In genomic region chr6:158068893-158069799, GRCh38 we compare ENCODE assay signal across 8 cellular contexts.
DNase-seq lines count a peak whose midpoint lies in the region; ATAC-seq, FAIRE-seq and TF ChIP-seq lines count a peak whose summit lies in the region.

No MANE protein-coding gene starts in this region.

- no peak for TF ChIP-seq CTCF in PC-3 (conservative IDR thresholded peaks at IDR 0.05; ENCODE audit: low read depth, low read length)
- TF ChIP-seq CTCF in H1 (IDR thresholded peaks at IDR 0.05; ENCODE audit: control extremely low read depth in 1 of 3, insufficient read depth in 1 of 3, low read depth in 1 of 3, low read length in 3 of 3) = no peak
- no peak for TF ChIP-seq CTCF in parathyroid adenoma (IDR thresholded peaks at IDR 0.05)

- peak overlapping the region; percentile 81; the same call in 1 of the 2 replicates for H2BK15ac ChIP-seq in H1 (ENCODE audit: low read length)

- H3K23ac ChIP-seq in H1 (ENCODE audit: insufficient read length) = no peak overlapping the region

- H4K5ac ChIP-seq in H1 (ENCODE audit: insufficient read length, low read depth, low read length) = no peak overlapping the region

- H3K9ac ChIP-seq in PC-3 (ENCODE audit: low read length) (peak overlapping the region; percentile 83), H1 (replicated peaks in 1 of 4; ENCODE audit: extremely low read depth in 1 of 4, low read depth in 3 of 4, low read length in 3 of 4) (no peak overlapping the region), parathyroid adenoma (no peak overlapping the region)

- no peaks in the 10 kb centered on the region; the same call in 1 of the 2 replicates for H3K23me2 ChIP-seq in H1 (ENCODE audit: low read depth, low read length)

- no peaks in the 10 kb centered on the region for H3K9me2 ChIP-seq in PC-3 (replicated peaks; ENCODE audit: low read length)

- intact Hi-C loops in PC-3 (cut with micrococcal nuclease) = loop anchor here (1.0 to 5.0 kb wide), 4 partner anchors 12 to 87 kb away; no protein-coding TSS in a partner anchor

- H3K4me3 ChIP-seq in PC-3 (ENCODE audit: low read length) (peak overlapping the region; percentile 6; the same call in 1 of the 2 replicates), H1 (ENCODE audit: extremely low read depth in 1 of 4, insufficient read depth in 2 of 4, low read depth in 3 of 4, low read length in 4 of 4) (no peak overlapping the region), parathyroid adenoma (ENCODE audit: low read depth, low read length) (no peak overlapping the region)

- TSS peak; percentile 80 for BruUV-seq in PC-3 (replicated peaks; lab: Mats Ljungman, UMichigan)

- no peaks in the 10 kb centered on the region for H3K79me1 ChIP-seq in H1 (ENCODE audit: low read depth, low read length)

- H3F3A ChIP-seq in PC-3 (ENCODE audit: low read length, unreplicated experiment) = peaks cover 6% of the 10 kb centered on the region

- CTCF ChIA-PET in PC-3 (lab: Charles Lee) = interaction anchor here (1.0 to 1.2 kb wide), 2 partner anchors 12 to 86 kb away, joined by 3 to 4 read pairs; no protein-coding TSS in a partner anchor
- CTCF ChIA-PET in H1 (lab: Charles Lee; ENCODE audit: partially characterized antibody) = interaction anchor here (0.7 to 7.8 kb wide), 11 partner anchors 7 to 313 kb away, joined by 3 to 54 read pairs (median 3); no protein-coding TSS in a partner anchor

- H3K36me3 ChIP-seq in PC-3 (ENCODE audit: low read depth, low read length) = 0 out of 2 replicates have a peak, but pooled peaks cover 4% of the 10 kb centered on the region
- H3K36me3 ChIP-seq in H1 (ENCODE audit: control insufficient read depth in 2 of 4, insufficient read depth in 4 of 4, low read length in 3 of 4) = peaks cover 0 to 2% (median under 1%) of the 10 kb centered on the region in 4 experiments; a peak in 1 of 8 replicates
- no peaks in the 10 kb centered on the region for H3K36me3 ChIP-seq in parathyroid adenoma (ENCODE audit: control insufficient read depth, insufficient read depth, low read length)

- H3K4me1 ChIP-seq in PC-3 (ENCODE audit: insufficient read depth, low read length) = peaks cover 46% of the 10 kb centered on the region
- peaks cover 0 to 1% (median 0%) of the 10 kb centered on the region in 4 experiments; a peak in 2 of 7 replicates for H3K4me1 ChIP-seq in H1 (replicated peaks in 1 of 4; ENCODE audit: control insufficient read depth in 3 of 4, insufficient read depth in 4 of 4, low read length in 3 of 4)
- H3K4me1 ChIP-seq in parathyroid adenoma = no peaks in the 10 kb centered on the region

- H3K27ac ChIP-seq in PC-3 (ENCODE audit: low read length) = peak overlapping the region; percentile 98
- no peak overlapping the region for H3K27ac ChIP-seq in H1 (ENCODE audit: low read depth, low read length)
- H3K27ac ChIP-seq in parathyroid adenoma = peak overlapping the region; percentile 3

- H3K14ac ChIP-seq in H1 (ENCODE audit: insufficient read length) = no peak overlapping the region

- peak overlapping the region; percentile 59 for H3K4me2 ChIP-seq in PC-3 (ENCODE audit: low read length)
- H3K4me2 ChIP-seq in H1 (ENCODE audit: insufficient read depth in 1 of 2, low read depth in 2 of 2, low read length in 2 of 2) = no peak overlapping the region
- no peak overlapping the region for H3K4me2 ChIP-seq in parathyroid adenoma (ENCODE audit: low read length)

- H2BK12ac ChIP-seq in H1 (ENCODE audit: low read depth, low read length) = no peak overlapping the region

- DNase-seq in Daoy (ENCODE audit: low read depth) = peak; percentile 99
- DNase-seq in PC-3 = peak; percentile 81
- DNase-seq in H1 (ENCODE audit: low read depth in 1 of 2, low spot score in 2 of 2) = no peak
- DNase-seq in NCI-H524 (lab: John Stamatoyannopoulos, UW) = no peak

- H3K79me2 ChIP-seq in PC-3 (ENCODE audit: low read length) (no peaks in the 10 kb centered on the region), H1 (ENCODE audit: control insufficient read depth in 1 of 2, insufficient read depth in 2 of 2, low read length in 2 of 2) (no peaks in the 10 kb centered on the region), parathyroid adenoma (no peaks in the 10 kb centered on the region)

- ATAC-seq in PC-3 (peak; percentile 76), HG03280 (IDR thresholded peaks at IDR 0.05; ENCODE audit: unreplicated experiment) (no peak), GM19463 (IDR thresholded peaks at IDR 0.05; ENCODE audit: unreplicated experiment) (no peak), GM18517 (IDR thresholded peaks at IDR 0.05; ENCODE audit: unreplicated experiment) (no peak)

- H3K9me3 ChIP-seq in PC-3 (ENCODE audit: low read length) (no peaks in the 10 kb centered on the region), H1 (ENCODE audit: insufficient read depth in 2 of 2, low read depth in 1 of 2, low read length in 1 of 2) (no peaks in the 10 kb centered on the region), parathyroid adenoma (ENCODE audit: control insufficient read depth, low read length) (no peaks in the 10 kb centered on the region)

- no peak overlapping the region for H3K56ac ChIP-seq in H1 (replicated peaks; ENCODE audit: insufficient read length, low read depth, low read length)

- TF ChIP-seq EP300 in H1 (IDR thresholded peaks at IDR 0.05; ENCODE audit: borderline replicate concordance in 1 of 2, low read depth in 2 of 2, low read length in 2 of 2) = no peak

- H2BK5ac ChIP-seq in H1 (ENCODE audit: low read depth, low read length) = no peak overlapping the region

- WGBS in H1 (ENCODE audit: extremely low coverage in 1 of 2, insufficient coverage in 1 of 2, insufficient read length in 1 of 2, insufficient replicate concordance in 2 of 2, low coverage in 1 of 2, low lambda C conversion rate in 2 of 2, missing lambda C conversion rate in 1 of 2), 2 experiments = 88% methylated on average over 14 of the region's 14 CpGs; no CpG with 5 or more reads in 1 of the 2 experiments

- H4K8ac ChIP-seq in H1 (ENCODE audit: extremely low read depth, insufficient read depth, low read length) = no peak overlapping the region; the same call in 1 of the 2 replicates

- FAIRE-seq in H1 (lab: Jason Lieb, UNC) = no peak

- no peak overlapping the region for H2AK5ac ChIP-seq in H1 (ENCODE audit: low read depth, low read length)

- no peaks in the 10 kb centered on the region for H3K27me3 ChIP-seq in PC-3 (ENCODE audit: low read length)
- H3K27me3 ChIP-seq in H1 (replicated peaks in 1 of 4; ENCODE audit: control insufficient read depth in 3 of 4, extremely low read depth in 1 of 4, insufficient read depth in 3 of 4, low read length in 3 of 4) = no peaks in the 10 kb centered on the region
- no peaks in the 10 kb centered on the region for H3K27me3 ChIP-seq in parathyroid adenoma (ENCODE audit: control insufficient read depth, insufficient read depth, low read length)

- no peak overlapping the region for H2AFZ ChIP-seq in PC-3 (ENCODE audit: low read length)
- H2AFZ ChIP-seq in H1 (ENCODE audit: low read length) = no peak overlapping the region
- no peak overlapping the region for H2AFZ ChIP-seq in parathyroid adenoma

- no peak overlapping the region for H3K18ac ChIP-seq in H1 (ENCODE audit: extremely low read depth, low read length)

- no peak overlapping the region for H2BK20ac ChIP-seq in H1 (ENCODE audit: low read length)

- no peak overlapping the region for H4K91ac ChIP-seq in H1 (replicated peaks; ENCODE audit: insufficient read length, low read length)

- H4K20me1 ChIP-seq in PC-3 (ENCODE audit: low read length) (no peaks in the 10 kb centered on the region), H1 (replicated peaks in 1 of 2; ENCODE audit: control insufficient read depth in 1 of 2, insufficient read depth in 2 of 2, low read length in 2 of 2) (peaks cover 0 to 2% of the 10 kb centered on the region in 2 experiments)

- POLR2A ChIA-PET in PC-3 (lab: Charles Lee; ENCODE audit: unreplicated experiment) (interaction anchor here (0.5 to 0.7 kb wide), 4 partner anchors 12 to 913 kb away, joined by 3 to 9 read pairs (median 4); no protein-coding TSS in a partner anchor), H1 (lab: Charles Lee; ENCODE audit: partially characterized antibody) (interaction anchor here (1.8 kb wide), 1 partner anchor 11 kb away, joined by 5 read pairs; no protein-coding TSS in a partner anchor)

- no peak overlapping the region for H3K4ac ChIP-seq in H1 (replicated peaks; ENCODE audit: insufficient read length, low read depth, low read length)

- TF ChIP-seq POLR2A in H1 (IDR thresholded peaks at IDR 0.05; ENCODE audit: control extremely low read depth in 1 of 2, low read depth in 2 of 2, low read length in 2 of 2) = no peak

- no peak for TF ChIP-seq RAD21 in H1 (IDR thresholded peaks at IDR 0.05 in 1 of 2, conservative IDR thresholded peaks at IDR 0.05 in 1 of 2; ENCODE audit: low read depth in 2 of 2, low read length in 2 of 2)

- no peak overlapping the region for H2BK120ac ChIP-seq in H1 (replicated peaks; ENCODE audit: low read depth, low read length)

TF ChIP-seq in H1, 55 proteins besides CTCF, POLR2A, EP300 and RAD21:
- TF ChIP-seq KDM1A (IDR thresholded peaks at IDR 0.05; ENCODE audit: borderline replicate concordance, low read length) (no peak), SIN3A (conservative IDR thresholded peaks at IDR 0.05 in 1 of 2, IDR thresholded peaks at IDR 0.05 in 1 of 2; ENCODE audit: low read depth in 1 of 2, low read length in 2 of 2) (no peak), FOSL1 (IDR thresholded peaks at IDR 0.05; ENCODE audit: insufficient read depth, low read depth, low read length) (no peak), POLR2AphosphoS5 (IDR thresholded peaks at IDR 0.05; ENCODE audit: low read depth, low read length) (no peak), RNF2 (IDR thresholded peaks at IDR 0.05; ENCODE audit: borderline replicate concordance, low read depth, low read length, missing control alignments, poor library complexity, severe bottlenecking) (no peak), NANOG (IDR thresholded peaks at IDR 0.05; ENCODE audit: insufficient read depth, low read depth, low read length, poor library complexity, severe bottlenecking) (no peak), TAF7 (optimal IDR thresholded peaks at IDR 0.05; ENCODE audit: borderline replicate concordance, low read depth, low read length) (no peak), JUND (IDR thresholded peaks at IDR 0.05; ENCODE audit: low read length) (no peak), SIRT6 (IDR thresholded peaks at IDR 0.05; ENCODE audit: low read length) (no peak)

Comparison
In these comparisons a context has a peak if more than half of its experiments do, and no peak if none do; other contexts are left out.
1. DNase-seq: peak in Daoy (single experiment) and PC-3 (single experiment); none in H1 (0 of 2) and NCI-H524 (0 of 2).